Comparison of ENCODE assay signal across 11 cellular contexts in genomic region chr1:91725961-91726704, GRCh38.
A peak's percentile ranks its signal among the peaks of the same experiment; 100 is the strongest.
DNase-seq lines count a peak whose midpoint lies in the region; ATAC-seq and TF ChIP-seq lines count a peak whose summit lies in the region.
"Had no signal": no experiment of that assay in that cellular context is flagged by ENCODE, and none has a peak within 500 bp of the region (broad histone marks: within the 10 kb centered on the region; RNA-seq: fewer than 3 reads in every experiment).

No MANE protein-coding gene starts in this region.

- H3K4me1 ChIP-seq in ACC112 (ENCODE audit: control insufficient read depth, insufficient read depth, low read length, unreplicated experiment): peaks cover 34% of the 10 kb centered on the region
- peaks cover 26% of the 10 kb centered on the region for H3K4me1 ChIP-seq in SJSA1 (replicated peaks)

- H3K27ac ChIP-seq in ACC112 (ENCODE audit: low read depth, low read length) (peak overlapping the region; percentile 93), SJSA1 (peak overlapping the region; percentile 90)
- H3K27ac ChIP-seq: BLaER1 treated with 17β-estradiol and CSF1 and Interleukin-3, amounts not matched to agents 10 nM and 100 nM had no signal

- no peaks in the 10 kb centered on the region for H3K9me3 Mint-ChIP-seq in natural killer cell
- H3K9me3 Mint-ChIP-seq: T-helper 2 cell treated with Interferon-gamma antibody and Interleukin-4, amounts not matched to agents 5 μg/mL and 100 μg/mL, for 36 hours had no signal

- no peak overlapping the region for H3K4me3 ChIP-seq in ACC112 (ENCODE audit: low read depth, low read length)
- no peak overlapping the region for H3K4me3 ChIP-seq in SJSA1
- H3K4me3 ChIP-seq in fibroblast of mammary gland (ENCODE audit: control insufficient read depth, low read depth, low read length): no peak overlapping the region
- H3K4me3 ChIP-seq: BLaER1 treated with 17β-estradiol and CSF1 and Interleukin-3, amounts not matched to agents 10 nM and 100 nM had no signal

- H3K27me3 ChIP-seq in ACC112 (ENCODE audit: insufficient read depth, low read length) (no peaks in the 10 kb centered on the region), SJSA1 (replicated peaks) (no peaks in the 10 kb centered on the region)

- H3K4me3 Mint-ChIP-seq in natural killer cell: peak overlapping the region; percentile 15
- H3K4me3 Mint-ChIP-seq: T-helper 2 cell treated with Interferon-gamma antibody and Interleukin-4, amounts not matched to agents 5 μg/mL and 100 μg/mL, for 36 hours had no signal

- no peaks in the 10 kb centered on the region for H3K79me2 ChIP-seq in ACC112 (ENCODE audit: control insufficient read depth, insufficient read depth, low read length, unreplicated experiment)

- intact Hi-C loops in natural killer cell (cut with micrococcal nuclease) (loop anchor here (5.0 kb wide), 1 partner anchor 41 kb away; no protein-coding TSS in a partner anchor), posterior vena cava (cut with DNase I) (no loop called here)

- TF ChIP-seq CTCF in fibroblast of mammary gland (conservative IDR thresholded peaks at IDR 0.05; ENCODE audit: control insufficient read depth, insufficient read depth, low read depth, low read length) (no peak), natural killer cell (IDR thresholded peaks at IDR 0.05) (no peak)

- no peak for ATAC-seq in natural killer cell
- ATAC-seq in GM18517 (IDR thresholded peaks at IDR 0.05; ENCODE audit: unreplicated experiment): no peak
- no peak for ATAC-seq in HG02678 (IDR thresholded peaks at IDR 0.05; ENCODE audit: unreplicated experiment)

- H3K36me3 ChIP-seq in ACC112 (ENCODE audit: insufficient read depth, low read length) (peaks cover 12% of the 10 kb centered on the region), SJSA1 (peaks cover 15% of the 10 kb centered on the region)

- H2AFZ ChIP-seq in ACC112 (ENCODE audit: low read length, unreplicated experiment): peak overlapping the region; percentile 16

- H3K36me3 Mint-ChIP-seq in natural killer cell: peaks cover 26% of the 10 kb centered on the region

- no peaks in the 10 kb centered on the region for H3K27me3 Mint-ChIP-seq in natural killer cell (ENCODE audit: low read depth in 2 of 2)

- H3K4me1 Mint-ChIP-seq in natural killer cell: peaks cover 72 to 76% of the 10 kb centered on the region in 2 donors

- DNase-seq in SJSA1 (ENCODE audit: low read depth in 1 of 2, low spot score in 2 of 2) (peak; percentile 70 to 88), fibroblast of mammary gland (ENCODE audit: low read depth) (peak; percentile 99), natural killer cell (no peak), posterior vena cava (ENCODE audit: low spot score) (no peak)
- no peak for DNase-seq in activated CD4-positive, CD25-positive, alpha-beta regulatory T cell treated with anti-CD3 and anti-CD28 coated beads, Interleukin-2, amount 50 U/mL, for 72 hours
- DNase-seq: NCI-H1694 treated with DMSO at 0.1 percent for 48 hours had no signal

- H3K9me3 ChIP-seq in SJSA1 (replicated peaks): no peaks in the 10 kb centered on the region; the same call in 1 of the 2 replicates

- peak overlapping the region; percentile 59 to 90 for H3K27ac Mint-ChIP-seq in natural killer cell
- H3K27ac Mint-ChIP-seq: T-helper 2 cell treated with Interferon-gamma antibody and Interleukin-4, amounts not matched to agents 5 μg/mL and 100 μg/mL, for 36 hours had no signal

Comparison
In these comparisons a context has a peak if more than half of its experiments do, and no peak if none do; other contexts are left out.
1. DNase-seq: peak in SJSA1 (2 of 2) and fibroblast of mammary gland (single experiment); none in natural killer cell (single experiment), activated CD4-positive, CD25-positive, alpha-beta regulatory T cell treated with anti-CD3 and anti-CD28 coated beads, Interleukin-2, amount 50 U/mL, for 72 hours (single experiment) and posterior vena cava (single experiment).